In the genomic region with DNA sequence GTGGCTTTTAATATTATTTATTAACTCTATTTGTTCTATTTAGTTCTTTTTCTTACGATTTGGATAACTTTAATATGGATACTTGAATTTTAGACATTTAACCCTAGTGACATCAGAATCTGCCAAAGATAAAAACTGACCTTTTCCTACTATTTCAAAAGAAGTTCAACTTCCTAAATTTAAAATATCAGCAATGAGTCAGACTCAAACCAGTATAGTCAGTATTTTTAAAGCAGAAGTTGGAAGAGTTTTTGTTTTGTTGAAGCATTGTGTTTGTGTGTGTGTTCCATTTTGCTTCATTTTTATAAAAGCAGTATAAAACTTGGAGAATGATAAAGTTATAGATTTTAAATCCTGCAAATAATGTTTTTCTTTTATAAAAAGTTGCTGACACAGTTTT, we compare ENCODE assay signal across 31 cellular contexts.
A peak's percentile ranks its signal among the peaks of the same experiment; 100 is the strongest.
DNase-seq lines count a peak whose midpoint lies in the region; ATAC-seq, FAIRE-seq and TF ChIP-seq lines count a peak whose summit lies in the region.
"Had no signal": no experiment of that assay in that cellular context is flagged by ENCODE, and none has a peak within 500 bp of the region (broad histone marks: within the 10 kb centered on the region; RNA-seq: fewer than 3 reads in every experiment).

No MANE protein-coding gene starts in this region.

- CTCF ChIA-PET in PC-3 (lab: Charles Lee), result no interaction called here

- no peak overlapping the region for H3K9ac ChIP-seq in PC-3 (ENCODE audit: low read length)

- DNase-seq in activated T-cell treated with anti-CD3 and anti-CD28 coated beads, Interleukin-2, amount 50 U/mL, for 72 hours, result no peak
- no peak for DNase-seq in activated T-cell treated with anti-CD3 and anti-CD28 coated beads, Interleukin-2, amount 50 U/mL, for 24 hours
- peak; percentile 39 for DNase-seq in PC-3
- no peak for DNase-seq in upper lobe of right lung
- DNase-seq in activated gamma-delta T cell (lab: John Stamatoyannopoulos, UW), result no peak
- no peak for DNase-seq in osteoblast (ENCODE audit: insufficient read length, low spot score, missing footprints)
- DNase-seq in T-helper 17 cell, result no peak
- DNase-seq: activated CD4-positive, alpha-beta T cell treated with anti-CD3 and anti-CD28 coated beads, Interleukin-2, amount 50 U/mL, for 4 hours; activated CD8-positive, alpha-beta memory T cell treated with anti-CD3 and anti-CD28 coated beads, Interleukin-2, amount 10 ng/mL, durations not matched to agents 7 days and 5 days; activated naive CD4-positive, alpha-beta T cell treated with Interleukin-2 at 50 U/mL for 16 hours; activated T-cell treated with anti-CD3 and anti-CD28 coated beads, Interleukin-2, amount 50 U/mL, for 48 hours; CD4-positive, alpha-beta T cell; central memory CD4-positive, alpha-beta T cell; cortex of kidney; DND-41; foreskin fibroblast; HCEC 1CT; naive thymus-derived CD8-positive, alpha-beta T cell; NCI-H1417; NCI-H2029 treated with DMSO at 0.1 percent for 48 hours; NCI-H524; NK-92 treated with Interleukin-12 subunit alpha and Interleukin-12 subunit beta, amount 100 ng/mL, for 24 hours; stimulated activated naive CD4-positive, alpha-beta T cell treated with Interleukin-2 at 50 U/mL for 16 hours; T-helper 1 cell had no signal

- no peaks in the 10 kb centered on the region for H3K9me2 ChIP-seq in PC-3 (replicated peaks; ENCODE audit: low read length)

- no peak overlapping the region for H3K4me3 Mint-ChIP-seq in activated T-cell treated with anti-CD3 and anti-CD28 coated beads, Interleukin-2, amount 50 U/mL, for 72 hours
- no peak overlapping the region for H3K4me3 Mint-ChIP-seq in activated T-cell treated with anti-CD3 and anti-CD28 coated beads, Interleukin-2, amount 50 U/mL, for 24 hours
- H3K4me3 Mint-ChIP-seq in T-helper 17 cell, result no peak overlapping the region
- H3K4me3 Mint-ChIP-seq: activated CD8-positive, alpha-beta memory T cell treated with anti-CD3 and anti-CD28 coated beads, Interleukin-2, amount 10 ng/mL, durations not matched to agents 7 days and 5 days; CD4-positive, alpha-beta T cell; IgD-negative memory B cell; naive thymus-derived CD8-positive, alpha-beta T cell had no signal

- no peaks in the 10 kb centered on the region for H3K27me3 ChIP-seq in PC-3 (ENCODE audit: low read length)
- no peaks in the 10 kb centered on the region for H3K27me3 ChIP-seq in upper lobe of right lung
- no peaks in the 10 kb centered on the region for H3K27me3 ChIP-seq in osteoblast (ENCODE audit: insufficient read depth, low read length)
- H3K27me3 ChIP-seq: SJSA1 had no signal

- H3K9me3 ChIP-seq in PC-3 (ENCODE audit: low read length) (no peaks in the 10 kb centered on the region), upper lobe of right lung (no peaks in the 10 kb centered on the region), osteoblast (ENCODE audit: low read depth, low read length) (no peaks in the 10 kb centered on the region), T-helper 17 cell (ENCODE audit: control insufficient read depth, low read length, poor library complexity, severe bottlenecking) (no peaks in the 10 kb centered on the region)
- H3K9me3 ChIP-seq: SJSA1 had no signal

- H3K27ac ChIP-seq in PC-3 (ENCODE audit: low read length), result no peak overlapping the region
- H3K27ac ChIP-seq in upper lobe of right lung, result peak overlapping the region; percentile 32
- H3K27ac ChIP-seq in osteoblast (ENCODE audit: low read depth, low read length), result no peak overlapping the region
- H3K27ac ChIP-seq: 22Rv1, SJSA1 had no signal

- no peaks in the 10 kb centered on the region for H3K36me3 ChIP-seq in PC-3 (ENCODE audit: low read depth, low read length)
- H3K36me3 ChIP-seq in upper lobe of right lung, result no peaks in the 10 kb centered on the region
- H3K36me3 ChIP-seq in osteoblast (ENCODE audit: insufficient read depth, low read length), result no peaks in the 10 kb centered on the region
- H3K36me3 ChIP-seq: SJSA1 had no signal

- H3K4me1 ChIP-seq in PC-3 (ENCODE audit: insufficient read depth, low read length), result peaks cover 19% of the 10 kb centered on the region
- H3K4me1 ChIP-seq in upper lobe of right lung, result peaks cover 13% of the 10 kb centered on the region
- H3K4me1 ChIP-seq in osteoblast (ENCODE audit: insufficient read depth, low read length), result peaks cover 11% of the 10 kb centered on the region
- H3K4me1 ChIP-seq: SJSA1 had no signal

- no peaks in the 10 kb centered on the region for H3K27me3 Mint-ChIP-seq in activated T-cell treated with anti-CD3 and anti-CD28 coated beads, Interleukin-2, amount 50 U/mL, for 72 hours (ENCODE audit: low read depth)
- no peaks in the 10 kb centered on the region for H3K27me3 Mint-ChIP-seq in activated T-cell treated with anti-CD3 and anti-CD28 coated beads, Interleukin-2, amount 50 U/mL, for 24 hours
- H3K27me3 Mint-ChIP-seq in T-helper 17 cell, result no peaks in the 10 kb centered on the region
- H3K27me3 Mint-ChIP-seq: CD4-positive, alpha-beta T cell; IgD-negative memory B cell; naive thymus-derived CD8-positive, alpha-beta T cell had no signal

- ATAC-seq in activated T-cell treated with anti-CD3 and anti-CD28 coated beads, Interleukin-2, amount 50 U/mL, for 72 hours (replicated peaks in 1 of 2), result no peak
- ATAC-seq in PC-3, result no peak
- ATAC-seq in upper lobe of right lung, result peak; percentile 42
- no peak for ATAC-seq in T-helper 17 cell
- ATAC-seq: activated CD4-positive, CD25-positive, alpha-beta regulatory T cell treated with anti-CD3 and anti-CD28 coated beads, Interleukin-2, amount 50 U/mL, for 24 hours; activated CD8-positive, alpha-beta memory T cell treated with anti-CD3 and anti-CD28 coated beads, Interleukin-2, amount 10 ng/mL, durations not matched to agents 7 days and 5 days; esophagus mucosa; naive thymus-derived CD8-positive, alpha-beta T cell had no signal

- POLR2A ChIA-PET in PC-3 (lab: Charles Lee; ENCODE audit: unreplicated experiment), result no interaction called here

- no peaks in the 10 kb centered on the region for H3K79me2 ChIP-seq in PC-3 (ENCODE audit: low read length)
- no peaks in the 10 kb centered on the region for H3K79me2 ChIP-seq in osteoblast (ENCODE audit: insufficient read depth, low read length)

- no peaks in the 10 kb centered on the region for H3F3A ChIP-seq in PC-3 (ENCODE audit: low read length, unreplicated experiment)

- H3K4me3 ChIP-seq in PC-3 (ENCODE audit: low read length) (no peak overlapping the region), upper lobe of right lung (no peak overlapping the region), osteoblast (ENCODE audit: insufficient read depth, low read length) (no peak overlapping the region)
- H3K4me3 ChIP-seq: SJSA1 had no signal

- H3K4me2 ChIP-seq in PC-3 (ENCODE audit: low read length) (no peak overlapping the region), osteoblast (ENCODE audit: insufficient read depth, low read length) (no peak overlapping the region)

- FAIRE-seq in endometrium (lab: Jason Lieb, UNC), result peak; percentile 65
- FAIRE-seq: islet of Langerhans had no signal

- peaks cover 8% of the 10 kb centered on the region for H3K4me1 Mint-ChIP-seq in activated T-cell treated with anti-CD3 and anti-CD28 coated beads, Interleukin-2, amount 50 U/mL, for 72 hours (ENCODE audit: low read depth)
- peaks cover 13% of the 10 kb centered on the region for H3K4me1 Mint-ChIP-seq in activated T-cell treated with anti-CD3 and anti-CD28 coated beads, Interleukin-2, amount 50 U/mL, for 24 hours (ENCODE audit: low read depth)
- peaks cover 14% of the 10 kb centered on the region for H3K4me1 Mint-ChIP-seq in T-helper 17 cell

- no peaks in the 10 kb centered on the region for H4K20me1 ChIP-seq in PC-3 (ENCODE audit: low read length)
- no peaks in the 10 kb centered on the region for H4K20me1 ChIP-seq in osteoblast (ENCODE audit: insufficient read depth, low read length)

- TF ChIP-seq CTCF in PC-3 (conservative IDR thresholded peaks at IDR 0.05; ENCODE audit: low read depth, low read length), result no peak
- no peak for TF ChIP-seq CTCF in upper lobe of right lung (IDR thresholded peaks at IDR 0.05)
- TF ChIP-seq CTCF in osteoblast (IDR thresholded peaks at IDR 0.05; ENCODE audit: extremely low read depth, low read depth, low read length), result no peak

- no peak overlapping the region for H2AFZ ChIP-seq in PC-3 (ENCODE audit: low read length)
- H2AFZ ChIP-seq in osteoblast (ENCODE audit: low read length), result no peak overlapping the region

- no TSS peak for BruUV-seq in PC-3 (replicated peaks; lab: Mats Ljungman, UMichigan)

- peak overlapping the region; percentile 57 for H3K27ac Mint-ChIP-seq in activated T-cell treated with anti-CD3 and anti-CD28 coated beads, Interleukin-2, amount 50 U/mL, for 72 hours
- no peak overlapping the region for H3K27ac Mint-ChIP-seq in activated T-cell treated with anti-CD3 and anti-CD28 coated beads, Interleukin-2, amount 50 U/mL, for 24 hours
- no peak overlapping the region for H3K27ac Mint-ChIP-seq in T-helper 17 cell
- H3K27ac Mint-ChIP-seq: activated CD8-positive, alpha-beta memory T cell treated with anti-CD3 and anti-CD28 coated beads, Interleukin-2, amount 10 ng/mL, durations not matched to agents 7 days and 5 days; CD4-positive, alpha-beta T cell; IgD-negative memory B cell; naive thymus-derived CD8-positive, alpha-beta T cell had no signal

- H3K36me3 Mint-ChIP-seq in activated T-cell treated with anti-CD3 and anti-CD28 coated beads, Interleukin-2, amount 50 U/mL, for 72 hours (ENCODE audit: insufficient read depth in 2 of 2), result no peaks in the 10 kb centered on the region
- no peaks in the 10 kb centered on the region for H3K36me3 Mint-ChIP-seq in activated T-cell treated with anti-CD3 and anti-CD28 coated beads, Interleukin-2, amount 50 U/mL, for 24 hours (ENCODE audit: low read depth)
- H3K36me3 Mint-ChIP-seq in T-helper 17 cell (ENCODE audit: low read depth), result no peaks in the 10 kb centered on the region
- H3K36me3 Mint-ChIP-seq: activated CD8-positive, alpha-beta memory T cell treated with anti-CD3 and anti-CD28 coated beads, Interleukin-2, amount 10 ng/mL, durations not matched to agents 7 days and 5 days; IgD-negative memory B cell; naive thymus-derived CD8-positive, alpha-beta T cell had no signal

- intact Hi-C loops in PC-3 (cut with micrococcal nuclease), result no loop called here
- intact Hi-C loops in upper lobe of right lung (cut with DNase I), result no loop called here

- no peaks in the 10 kb centered on the region for H3K9me3 Mint-ChIP-seq in activated T-cell treated with anti-CD3 and anti-CD28 coated beads, Interleukin-2, amount 50 U/mL, for 72 hours
- no peaks in the 10 kb centered on the region for H3K9me3 Mint-ChIP-seq in activated T-cell treated with anti-CD3 and anti-CD28 coated beads, Interleukin-2, amount 50 U/mL, for 24 hours
- H3K9me3 Mint-ChIP-seq: CD4-positive, alpha-beta T cell; IgD-negative memory B cell; naive thymus-derived CD8-positive, alpha-beta T cell had no signal
